Comparison of ENCODE assay signal across 1 cellular context in the genomic region with DNA sequence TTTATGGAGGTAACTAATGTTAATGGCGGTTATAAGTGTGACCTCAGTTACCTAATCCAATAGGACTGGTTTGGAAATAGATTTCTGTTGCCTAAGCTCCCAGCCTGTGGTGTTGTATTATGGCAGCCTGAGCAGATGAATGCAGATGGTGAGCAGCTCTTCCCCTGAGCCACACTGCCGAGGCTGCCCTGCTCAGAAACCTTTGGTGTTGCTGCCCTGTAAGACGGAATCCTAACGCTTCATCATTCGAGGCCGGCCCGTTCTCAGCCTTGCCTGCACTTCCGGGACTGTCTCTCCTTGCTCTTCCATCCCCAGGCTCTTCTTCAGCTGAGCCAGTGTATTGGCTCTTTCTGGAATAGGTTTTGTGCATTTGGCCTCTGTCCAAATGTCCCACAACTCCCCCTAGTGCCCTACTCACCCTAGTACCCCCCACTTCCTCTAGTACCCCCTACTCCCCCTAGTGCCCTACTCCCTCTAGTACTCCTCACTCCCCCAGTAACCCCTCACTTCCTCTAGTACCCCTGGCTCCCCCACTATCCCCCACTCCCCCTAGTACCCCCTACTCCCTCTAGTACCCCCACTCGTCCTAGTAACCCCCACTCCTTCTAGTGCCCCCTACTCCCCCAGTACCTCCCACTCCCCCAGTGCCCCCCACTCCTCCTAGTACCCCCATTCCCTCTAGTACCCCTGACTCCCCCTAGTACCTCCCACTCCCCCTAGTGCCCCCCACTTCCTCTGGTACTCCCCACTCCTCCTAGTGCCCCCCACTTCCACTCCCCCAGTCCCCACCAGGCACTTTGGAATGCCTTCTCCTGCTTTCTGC.
TF ChIP-seq lines count a peak whose summit lies in the region.

No MANE protein-coding gene starts in this region.

TF ChIP-seq in IMR-90, 13 proteins besides CTCF, POLR2A, EP300 and RAD21:
- TF ChIP-seq SMC3 (IDR thresholded peaks at IDR 0.05; ENCODE audit: low read depth, low read length), result peak; percentile 44; the same call in 1 of the 2 replicates
- TF ChIP-seq, protein P1, sequence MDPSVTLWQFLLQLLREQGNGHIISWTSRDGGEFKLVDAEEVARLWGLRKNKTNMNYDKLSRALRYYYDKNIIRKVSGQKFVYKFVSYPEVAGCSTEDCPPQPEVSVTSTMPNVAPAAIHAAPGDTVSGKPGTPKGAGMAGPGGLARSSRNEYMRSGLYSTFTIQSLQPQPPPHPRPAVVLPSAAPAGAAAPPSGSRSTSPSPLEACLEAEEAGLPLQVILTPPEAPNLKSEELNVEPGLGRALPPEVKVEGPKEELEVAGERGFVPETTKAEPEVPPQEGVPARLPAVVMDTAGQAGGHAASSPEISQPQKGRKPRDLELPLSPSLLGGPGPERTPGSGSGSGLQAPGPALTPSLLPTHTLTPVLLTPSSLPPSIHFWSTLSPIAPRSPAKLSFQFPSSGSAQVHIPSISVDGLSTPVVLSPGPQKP (IDR thresholded peaks at IDR 0.05; ENCODE audit: borderline replicate concordance, low read depth, low read length), result no peak
